ENCODE assay signal across 31 cellular contexts in genomic region chr7:16264436-16265183, GRCh38.
"Had no signal": no experiment of that assay in that cellular context is flagged by ENCODE, and none has a peak within 500 bp of the region (broad histone marks: within the 10 kb centered on the region; RNA-seq: fewer than 3 reads in every experiment).

No MANE protein-coding gene starts in this region.

- H3K4me1 Mint-ChIP-seq: activated B cell treated with CpG ODN at 0.5 μM for 24 hours; activated CD4-positive, alpha-beta T cell treated with anti-CD3 and anti-CD28 coated beads for 36 hours; activated CD4-positive, alpha-beta T cell treated with anti-CD3 and anti-CD28 coated beads, Interleukin-2, amount 10 ng/mL, durations not matched to agents 24 days and 14 days; activated naive CD8-positive, alpha-beta T cell treated with anti-CD3 and anti-CD28 coated beads, Interleukin-2, amount 10 ng/mL, durations not matched to agents 7 days and 5 days; brain; T-helper 17 cell had no signal

- FAIRE-seq: endothelial cell of umbilical vein had no signal

- H3K9me3 Mint-ChIP-seq: activated B cell treated with CpG ODN at 0.5 μM for 24 hours; activated CD4-positive, alpha-beta memory T cell treated with anti-CD3 and anti-CD28 coated beads for 36 hours; activated CD4-positive, alpha-beta T cell treated with anti-CD3 and anti-CD28 coated beads, Interleukin-2, amount 10 ng/mL, durations not matched to agents 24 days and 14 days; activated naive CD4-positive, alpha-beta T cell treated with anti-CD3 and anti-CD28 coated beads for 36 hours; activated naive CD4-positive, alpha-beta T cell treated with anti-CD3 and anti-CD28 coated beads, Interleukin-2, amount 50 U/mL, for 72 hours; activated naive CD8-positive, alpha-beta T cell treated with anti-CD3 and anti-CD28 coated beads, Interleukin-2, amount 10 ng/mL, durations not matched to agents 7 days and 5 days; activated T-helper 1 cell treated with anti-CD3 and anti-CD28 coated beads, Interleukin-12 subunit alpha, Interleukin-12 subunit beta, Interleukin-2, Interleukin-4 antibody, amounts not matched to agents 30 ng/mL and 10 ng/mL and 1 ng/mL, durations not matched to agents 14 hours and 24 hours and 36 hours; activated T-helper 2 cell treated with anti-CD3 and anti-CD28 coated beads, Interferon-gamma antibody, Interleukin-2, Interleukin-4, amounts not matched to agents 10 μg/mL and 5 μg/mL and 100 μg/mL, durations not matched to agents 14 hours and 24 hours and 36 hours; brain; T-helper 2 cell treated with Interferon-gamma antibody and Interleukin-4, amounts not matched to agents 5 μg/mL and 100 μg/mL, for 36 hours had no signal

- H3K4me3 Mint-ChIP-seq: activated B cell treated with CpG ODN at 0.5 μM for 24 hours; activated CD4-positive, alpha-beta memory T cell treated with anti-CD3 and anti-CD28 coated beads for 36 hours; activated CD4-positive, alpha-beta T cell treated with anti-CD3 and anti-CD28 coated beads for 36 hours; activated CD4-positive, alpha-beta T cell treated with anti-CD3 and anti-CD28 coated beads, Interleukin-2, amount 10 ng/mL, durations not matched to agents 24 days and 14 days; activated CD8-positive, alpha-beta memory T cell treated with anti-CD3 and anti-CD28 coated beads, Interleukin-2, amount 10 ng/mL, durations not matched to agents 7 days and 5 days; activated CD8-positive, alpha-beta T cell treated with anti-CD3 and anti-CD28 coated beads, Interleukin-2, amount 10 ng/mL, durations not matched to agents 7 days and 5 days; activated naive CD4-positive, alpha-beta T cell treated with anti-CD3 and anti-CD28 coated beads for 36 hours; activated naive CD8-positive, alpha-beta T cell treated with anti-CD3 and anti-CD28 coated beads, Interleukin-2, amount 10 ng/mL, durations not matched to agents 7 days and 5 days; activated T-helper 1 cell treated with anti-CD3 and anti-CD28 coated beads, Interleukin-12 subunit alpha, Interleukin-12 subunit beta, Interleukin-2, Interleukin-4 antibody, amounts not matched to agents 30 ng/mL and 10 ng/mL and 1 ng/mL, durations not matched to agents 14 hours and 24 hours and 36 hours; brain; T-helper 17 cell; T-helper 2 cell treated with Interferon-gamma antibody and Interleukin-4, amounts not matched to agents 5 μg/mL and 100 μg/mL, for 36 hours had no signal

- H3K27ac Mint-ChIP-seq: activated B cell treated with CpG ODN at 0.5 μM for 24 hours; activated CD4-positive, alpha-beta memory T cell treated with anti-CD3 and anti-CD28 coated beads for 36 hours; activated CD4-positive, alpha-beta T cell treated with anti-CD3 and anti-CD28 coated beads for 36 hours; activated CD4-positive, alpha-beta T cell treated with anti-CD3 and anti-CD28 coated beads, Interleukin-2, amount 10 ng/mL, durations not matched to agents 24 days and 14 days; activated CD8-positive, alpha-beta memory T cell treated with anti-CD3 and anti-CD28 coated beads, Interleukin-2, amount 10 ng/mL, durations not matched to agents 7 days and 5 days; activated CD8-positive, alpha-beta T cell treated with anti-CD3 and anti-CD28 coated beads, Interleukin-2, amount 10 ng/mL, durations not matched to agents 7 days and 5 days; activated naive CD4-positive, alpha-beta T cell treated with anti-CD3 and anti-CD28 coated beads for 36 hours; activated naive CD4-positive, alpha-beta T cell treated with anti-CD3 and anti-CD28 coated beads, Interleukin-2, amount 50 U/mL, for 72 hours; activated naive CD8-positive, alpha-beta T cell treated with anti-CD3 and anti-CD28 coated beads, Interleukin-2, amount 10 ng/mL, durations not matched to agents 7 days and 5 days; activated T-helper 1 cell treated with anti-CD3 and anti-CD28 coated beads, Interleukin-12 subunit alpha, Interleukin-12 subunit beta, Interleukin-2, Interleukin-4 antibody, amounts not matched to agents 30 ng/mL and 10 ng/mL and 1 ng/mL, durations not matched to agents 14 hours and 24 hours and 36 hours; activated T-helper 2 cell treated with anti-CD3 and anti-CD28 coated beads, Interferon-gamma antibody, Interleukin-2, Interleukin-4, amounts not matched to agents 10 μg/mL and 5 μg/mL and 100 μg/mL, durations not matched to agents 14 hours and 24 hours and 36 hours; brain; T-helper 17 cell; T-helper 2 cell treated with Interferon-gamma antibody and Interleukin-4, amounts not matched to agents 5 μg/mL and 100 μg/mL, for 36 hours had no signal

- DNase-seq: activated B cell treated with CpG ODN at 0.5 μM for 24 hours; activated CD4-positive, alpha-beta memory T cell treated with anti-CD3 and anti-CD28 coated beads for 36 hours; activated CD4-positive, alpha-beta T cell treated with anti-CD3 and anti-CD28 coated beads for 36 hours; activated CD4-positive, alpha-beta T cell treated with anti-CD3 and anti-CD28 coated beads, Interleukin-2, amount 10 ng/mL, durations not matched to agents 24 days and 14 days; activated CD8-positive, alpha-beta memory T cell treated with anti-CD3 and anti-CD28 coated beads, Interleukin-2, amount 10 ng/mL, durations not matched to agents 7 days and 5 days; activated CD8-positive, alpha-beta memory T cell treated with anti-CD3 and anti-CD28 coated beads, Interleukin-2, amount 50 U/mL, for 4 hours; activated CD8-positive, alpha-beta T cell treated with anti-CD3 and anti-CD28 coated beads, Interleukin-2, amount 10 ng/mL, durations not matched to agents 7 days and 5 days; activated effector memory CD4-positive, alpha-beta T cell treated with anti-CD3 and anti-CD28 coated beads, Interleukin-2, amount 50 U/mL, for 16 hours; activated naive CD4-positive, alpha-beta T cell treated with anti-CD3 and anti-CD28 coated beads for 36 hours; activated naive CD8-positive, alpha-beta T cell treated with anti-CD3 and anti-CD28 coated beads, Interleukin-2, amount 10 ng/mL, durations not matched to agents 7 days and 5 days; activated T-cell treated with anti-CD3 and anti-CD28 coated beads, Interleukin-2, amount 50 U/mL, for 1 hour; activated T-cell treated with anti-CD3 and anti-CD28 coated beads, Interleukin-2, amount 50 U/mL, for 48 hours; central memory CD4-positive, alpha-beta T cell; cerebellar nuclear complex; colonic mucosa; effector CD8-positive, alpha-beta T cell; esophagus squamous epithelium; foreskin keratinocyte; gastrocnemius medialis; glutamatergic neuron; T-helper 1 cell; T-helper 17 cell; T1000; WERI-Rb-1 had no signal

- ATAC-seq: activated CD4-positive, alpha-beta T cell treated with anti-CD3 and anti-CD28 coated beads for 36 hours; activated CD4-positive, CD25-positive, alpha-beta regulatory T cell treated with anti-CD3 and anti-CD28 coated beads, Interleukin-2, amount 50 U/mL, for 24 hours; activated CD8-positive, alpha-beta memory T cell treated with anti-CD3 and anti-CD28 coated beads, Interleukin-2, amount 10 ng/mL, durations not matched to agents 7 days and 5 days; activated CD8-positive, alpha-beta T cell treated with anti-CD3 and anti-CD28 coated beads, Interleukin-2, amount 10 ng/mL, durations not matched to agents 7 days and 5 days; activated naive CD4-positive, alpha-beta T cell treated with anti-CD3 and anti-CD28 coated beads, Interleukin-2, amount 50 U/mL, for 72 hours; foreskin keratinocyte; gastrocnemius medialis; T-helper 17 cell had no signal

- H3K27me3 Mint-ChIP-seq: activated B cell treated with CpG ODN at 0.5 μM for 24 hours; activated CD4-positive, alpha-beta memory T cell treated with anti-CD3 and anti-CD28 coated beads for 36 hours; activated CD4-positive, alpha-beta T cell treated with anti-CD3 and anti-CD28 coated beads for 36 hours; activated CD8-positive, alpha-beta memory T cell treated with anti-CD3 and anti-CD28 coated beads, Interleukin-2, amount 10 ng/mL, durations not matched to agents 7 days and 5 days; activated naive CD8-positive, alpha-beta T cell treated with anti-CD3 and anti-CD28 coated beads, Interleukin-2, amount 10 ng/mL, durations not matched to agents 7 days and 5 days; T-helper 17 cell had no signal

- H3K36me3 Mint-ChIP-seq: activated CD4-positive, alpha-beta memory T cell treated with anti-CD3 and anti-CD28 coated beads for 36 hours; activated CD8-positive, alpha-beta memory T cell treated with anti-CD3 and anti-CD28 coated beads, Interleukin-2, amount 10 ng/mL, durations not matched to agents 7 days and 5 days; activated naive CD4-positive, alpha-beta T cell treated with anti-CD3 and anti-CD28 coated beads, Interleukin-2, amount 50 U/mL, for 72 hours; activated naive CD8-positive, alpha-beta T cell treated with anti-CD3 and anti-CD28 coated beads, Interleukin-2, amount 10 ng/mL, durations not matched to agents 7 days and 5 days; brain had no signal
